In the genomic region with DNA sequence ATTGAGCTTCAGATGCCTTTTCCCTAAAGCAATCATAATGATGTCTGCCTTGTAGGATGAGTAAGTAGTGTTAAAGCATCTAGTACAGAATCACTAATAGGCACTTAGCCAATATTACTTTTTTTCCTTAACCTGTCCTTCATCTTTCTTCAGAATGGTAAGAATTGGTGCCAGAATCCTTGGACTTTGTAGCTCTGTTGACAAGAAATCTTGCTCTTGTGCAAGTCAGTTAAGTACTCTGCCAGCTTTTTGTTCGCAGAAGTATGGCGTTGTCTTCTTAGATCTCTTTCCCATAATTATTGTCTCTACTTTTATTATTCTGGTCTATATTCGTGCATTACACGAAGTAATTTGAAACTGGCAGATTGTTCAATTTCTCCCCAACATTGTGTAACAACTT, we compare ENCODE assay signal across 21 cellular contexts.
"Had no signal": no experiment of that assay in that cellular context is flagged by ENCODE, and none has a peak within 500 bp of the region (broad histone marks: within the 10 kb centered on the region; RNA-seq: fewer than 3 reads in every experiment).

No MANE protein-coding gene starts in this region.

- H3K79me2 ChIP-seq: hepatocyte had no signal

- H3K9me3 ChIP-seq: lower lobe of right lung, right atrium auricular region had no signal

- H3K4me3 ChIP-seq: coronary artery, hepatocyte, lower lobe of right lung, right atrium auricular region, skin epidermis had no signal

- H3K27me3 Mint-ChIP-seq: activated CD4-positive, alpha-beta memory T cell treated with anti-CD3 and anti-CD28 coated beads, Interleukin-2, amount 10 ng/mL, durations not matched to agents 7 days and 5 days; activated CD4-positive, alpha-beta T cell treated with anti-CD3 and anti-CD28 coated beads for 36 hours; activated CD8-positive, alpha-beta memory T cell treated with anti-CD3 and anti-CD28 coated beads, Interleukin-2, amount 10 ng/mL, durations not matched to agents 7 days and 5 days; activated naive CD8-positive, alpha-beta T cell treated with anti-CD3 and anti-CD28 coated beads, Interleukin-2, amount 10 ng/mL, durations not matched to agents 7 days and 5 days; central memory CD8-positive, alpha-beta T cell; progenitor cell of endocrine pancreas; stimulated activated naive CD8-positive, alpha-beta T cell treated with anti-CD3 and anti-CD28 coated beads, Interleukin-15, amount 100 ng/mL, for 72 hours had no signal

- H3K27me3 ChIP-seq: brain microvascular endothelial cell, hepatocyte, right atrium auricular region had no signal

- H3K4me1 Mint-ChIP-seq: activated CD4-positive, alpha-beta memory T cell treated with anti-CD3 and anti-CD28 coated beads, Interleukin-2, amount 10 ng/mL, durations not matched to agents 7 days and 5 days; activated CD4-positive, alpha-beta T cell treated with anti-CD3 and anti-CD28 coated beads for 36 hours; activated CD8-positive, alpha-beta memory T cell treated with anti-CD3 and anti-CD28 coated beads, Interleukin-2, amount 10 ng/mL, durations not matched to agents 7 days and 5 days; activated naive CD8-positive, alpha-beta T cell treated with anti-CD3 and anti-CD28 coated beads, Interleukin-2, amount 10 ng/mL, durations not matched to agents 7 days and 5 days; central memory CD8-positive, alpha-beta T cell; stimulated activated naive CD8-positive, alpha-beta T cell treated with anti-CD3 and anti-CD28 coated beads, Interleukin-15, amount 100 ng/mL, for 72 hours had no signal

- H3K27ac ChIP-seq: brain microvascular endothelial cell, coronary artery, hepatocyte, lower lobe of right lung, right atrium auricular region, skin epidermis, WERI-Rb-1 had no signal

- H3K9me3 Mint-ChIP-seq: activated CD4-positive, alpha-beta memory T cell treated with anti-CD3 and anti-CD28 coated beads, Interleukin-2, amount 10 ng/mL, durations not matched to agents 7 days and 5 days; T-helper 1 cell treated with Interleukin-12 subunit alpha and Interleukin-12 subunit beta and Interleukin-4 antibody, amounts not matched to agents 30 μg/mL and 1 μg/mL, for 36 hours had no signal

- H3K4me2 ChIP-seq: hepatocyte had no signal

- H3K36me3 Mint-ChIP-seq: activated CD8-positive, alpha-beta memory T cell treated with anti-CD3 and anti-CD28 coated beads, Interleukin-2, amount 10 ng/mL, durations not matched to agents 7 days and 5 days; activated naive CD8-positive, alpha-beta T cell treated with anti-CD3 and anti-CD28 coated beads, Interleukin-2, amount 10 ng/mL, durations not matched to agents 7 days and 5 days had no signal

- H3K4me3 Mint-ChIP-seq: activated CD4-positive, alpha-beta memory T cell treated with anti-CD3 and anti-CD28 coated beads, Interleukin-2, amount 10 ng/mL, durations not matched to agents 7 days and 5 days; activated CD4-positive, alpha-beta T cell treated with anti-CD3 and anti-CD28 coated beads for 36 hours; activated CD8-positive, alpha-beta memory T cell treated with anti-CD3 and anti-CD28 coated beads, Interleukin-2, amount 10 ng/mL, durations not matched to agents 7 days and 5 days; activated naive CD8-positive, alpha-beta T cell treated with anti-CD3 and anti-CD28 coated beads, Interleukin-2, amount 10 ng/mL, durations not matched to agents 7 days and 5 days; central memory CD8-positive, alpha-beta T cell; stimulated activated naive CD8-positive, alpha-beta T cell treated with anti-CD3 and anti-CD28 coated beads, Interleukin-15, amount 100 ng/mL, for 72 hours; T-helper 1 cell treated with Interleukin-12 subunit alpha and Interleukin-12 subunit beta and Interleukin-4 antibody, amounts not matched to agents 30 μg/mL and 1 μg/mL, for 36 hours had no signal

- H3K27ac Mint-ChIP-seq: activated CD4-positive, alpha-beta memory T cell treated with anti-CD3 and anti-CD28 coated beads, Interleukin-2, amount 10 ng/mL, durations not matched to agents 7 days and 5 days; activated CD4-positive, alpha-beta T cell treated with anti-CD3 and anti-CD28 coated beads for 36 hours; activated CD8-positive, alpha-beta memory T cell treated with anti-CD3 and anti-CD28 coated beads, Interleukin-2, amount 10 ng/mL, durations not matched to agents 7 days and 5 days; activated naive CD8-positive, alpha-beta T cell treated with anti-CD3 and anti-CD28 coated beads, Interleukin-2, amount 10 ng/mL, durations not matched to agents 7 days and 5 days; progenitor cell of endocrine pancreas; stimulated activated naive CD8-positive, alpha-beta T cell treated with anti-CD3 and anti-CD28 coated beads, Interleukin-15, amount 100 ng/mL, for 72 hours; T-helper 1 cell treated with Interleukin-12 subunit alpha and Interleukin-12 subunit beta and Interleukin-4 antibody, amounts not matched to agents 30 μg/mL and 1 μg/mL, for 36 hours had no signal

- DNase-seq: activated CD4-positive, alpha-beta memory T cell treated with anti-CD3 and anti-CD28 coated beads, Interleukin-2, amount 10 ng/mL, durations not matched to agents 7 days and 5 days; activated CD4-positive, alpha-beta T cell treated with anti-CD3 and anti-CD28 coated beads for 36 hours; activated CD8-positive, alpha-beta memory T cell treated with anti-CD3 and anti-CD28 coated beads, Interleukin-2, amount 10 ng/mL, durations not matched to agents 7 days and 5 days; activated naive CD4-positive, alpha-beta T cell treated with Interleukin-2 at 50 U/mL for 16 hours; activated naive CD8-positive, alpha-beta T cell treated with anti-CD3 and anti-CD28 coated beads, Interleukin-2, amount 10 ng/mL, durations not matched to agents 7 days and 5 days; anterior cingulate cortex; brain microvascular endothelial cell; erythroblast; left colon; lower lobe of right lung; occipital lobe; stimulated activated naive CD8-positive, alpha-beta T cell treated with anti-CD3 and anti-CD28 coated beads, Interleukin-15, amount 100 ng/mL, for 72 hours; trophoblast cell; WERI-Rb-1 had no signal

- H3K36me3 ChIP-seq: brain microvascular endothelial cell, lower lobe of right lung, right atrium auricular region, WERI-Rb-1 had no signal

- H3K4me1 ChIP-seq: lower lobe of right lung, right atrium auricular region had no signal

- ATAC-seq: activated CD4-positive, alpha-beta T cell treated with anti-CD3 and anti-CD28 coated beads for 36 hours; activated CD8-positive, alpha-beta memory T cell treated with anti-CD3 and anti-CD28 coated beads, Interleukin-2, amount 10 ng/mL, durations not matched to agents 7 days and 5 days; left colon; lower lobe of right lung; stimulated activated naive CD8-positive, alpha-beta T cell treated with anti-CD3 and anti-CD28 coated beads, Interleukin-15, amount 100 ng/mL, for 72 hours had no signal

- H2AFZ ChIP-seq: hepatocyte had no signal
